ENCODE assay signal across 17 cellular contexts in genomic region chr6:167953551-167953950, GRCh38. TPM values are rescaled to one million over a fixed set of nuclear protein-coding genes. Genes with fewer than 3 reads are reported as not detected.
DNase-seq lines count a peak whose midpoint lies in the region; ATAC-seq and TF ChIP-seq lines count a peak whose summit lies in the region.
"Had no signal": no experiment of that assay in that cellular context is flagged by ENCODE, and none has a peak within 500 bp of the region (broad histone marks: within the 10 kb centered on the region; RNA-seq: fewer than 3 reads in every experiment).

No MANE protein-coding gene starts in this region.

- H3K27ac Mint-ChIP-seq in T-helper 17 cell: peak overlapping the region; percentile 74
- H3K27ac Mint-ChIP-seq: B cell; CD4-positive, alpha-beta T cell; CD8-positive, alpha-beta T cell had no signal

- no peak overlapping the region for H3K9ac ChIP-seq in BLaER1

- H3K27ac ChIP-seq in left ventricle myocardium inferior (replicated peaks) (peak overlapping the region; percentile 4), BLaER1 (peak overlapping the region; percentile 65; the same call in 1 of the 2 replicates), SJCRH30 (no peak overlapping the region)
- H3K27ac ChIP-seq: A549, C4-2B had no signal

- ATAC-seq in T-helper 17 cell: no peak
- ATAC-seq: A549; CD8-positive, alpha-beta T cell had no signal

- H3K36me3 Mint-ChIP-seq in T-helper 17 cell (ENCODE audit: low read depth): peaks cover 24% of the 10 kb centered on the region
- H3K36me3 Mint-ChIP-seq: CD8-positive, alpha-beta T cell had no signal

- peaks cover 78% of the 10 kb centered on the region for H3K36me3 ChIP-seq in left ventricle myocardium inferior
- H3K36me3 ChIP-seq in BLaER1: peaks cover 32% of the 10 kb centered on the region
- peaks cover 10% of the 10 kb centered on the region for H3K36me3 ChIP-seq in SJCRH30

- peaks cover 61% of the 10 kb centered on the region for H3K4me1 ChIP-seq in left ventricle myocardium inferior
- H3K4me1 ChIP-seq in BLaER1: peaks cover 80% of the 10 kb centered on the region
- H3K4me1 ChIP-seq in SJCRH30: no peaks in the 10 kb centered on the region

- H3K9me3 ChIP-seq in left ventricle myocardium inferior (replicated peaks) (no peaks in the 10 kb centered on the region), BLaER1 (no peaks in the 10 kb centered on the region), T-helper 17 cell (ENCODE audit: control insufficient read depth, low read length, poor library complexity, severe bottlenecking) (no peaks in the 10 kb centered on the region), SJCRH30 (replicated peaks) (no peaks in the 10 kb centered on the region)
- H3K9me3 ChIP-seq: A549, Caco-2 had no signal

- intact Hi-C loops in left ventricle myocardium inferior (cut with micrococcal nuclease) (no loop called here), cardiac septum (cut with DNase I) (no loop called here)

- H3K27me3 Mint-ChIP-seq in T-helper 17 cell: no peaks in the 10 kb centered on the region
- H3K27me3 Mint-ChIP-seq: B cell; CD4-positive, alpha-beta T cell had no signal

- no peak for DNase-seq in left ventricle myocardium inferior
- no peak for DNase-seq in cardiac septum (ENCODE audit: low spot score)
- no peak for DNase-seq in T-helper 17 cell
- DNase-seq in SJCRH30: no peak
- DNase-seq in NCI-H345 (lab: John Stamatoyannopoulos, UW): no peak
- DNase-seq: AML-193; Caco-2; Calu3; CD4-positive, alpha-beta T cell; CD8-positive, alpha-beta T cell; DMS79 treated with DMSO at 0.1 percent for 48 hours; GF-D8 had no signal

- peak overlapping the region; percentile 82 for H3K4me2 ChIP-seq in BLaER1
- H3K4me2 ChIP-seq: A549 had no signal

- H3K4me3 ChIP-seq in left ventricle myocardium inferior: no peak overlapping the region
- peak overlapping the region; percentile 11; the same call in 1 of the 2 replicates for H3K4me3 ChIP-seq in BLaER1
- H3K4me3 ChIP-seq in SJCRH30: no peak overlapping the region
- H3K4me3 ChIP-seq: A549 had no signal

- no peak for TF ChIP-seq CTCF in left ventricle myocardium inferior (IDR thresholded peaks at IDR 0.05; ENCODE audit: borderline replicate concordance)

- H3K4me3 Mint-ChIP-seq in T-helper 17 cell: no peak overlapping the region
- H3K4me3 Mint-ChIP-seq: B cell; CD4-positive, alpha-beta T cell; CD8-positive, alpha-beta T cell had no signal

- H3K4me1 Mint-ChIP-seq in T-helper 17 cell: peaks cover 23% of the 10 kb centered on the region
- H3K4me1 Mint-ChIP-seq: B cell had no signal

- H3K27me3 ChIP-seq in left ventricle myocardium inferior (ENCODE audit: low read depth) (no peaks in the 10 kb centered on the region), BLaER1 (no peaks in the 10 kb centered on the region), SJCRH30 (no peaks in the 10 kb centered on the region)

- no peaks in the 10 kb centered on the region for H4K20me1 ChIP-seq in BLaER1

RNA-seq across cellular contexts. Expression of gene KIF25, which starts 43.9 kb away (rescaled TPM):
- total RNA-seq in left ventricle myocardium inferior (0.22 TPM), cardiac septum (0.24 TPM), T-helper 17 cell (not detected)
- 0.51 TPM in 1 of 2 replicates, not detected in the other for total RNA-seq in SJCRH30 (2014; rRNA removed; shearing (Covaris generic))
- total RNA-seq: A172; B cell; Caco-2; Calu3; CD4-positive, alpha-beta T cell had no signal
